In the genomic region with DNA sequence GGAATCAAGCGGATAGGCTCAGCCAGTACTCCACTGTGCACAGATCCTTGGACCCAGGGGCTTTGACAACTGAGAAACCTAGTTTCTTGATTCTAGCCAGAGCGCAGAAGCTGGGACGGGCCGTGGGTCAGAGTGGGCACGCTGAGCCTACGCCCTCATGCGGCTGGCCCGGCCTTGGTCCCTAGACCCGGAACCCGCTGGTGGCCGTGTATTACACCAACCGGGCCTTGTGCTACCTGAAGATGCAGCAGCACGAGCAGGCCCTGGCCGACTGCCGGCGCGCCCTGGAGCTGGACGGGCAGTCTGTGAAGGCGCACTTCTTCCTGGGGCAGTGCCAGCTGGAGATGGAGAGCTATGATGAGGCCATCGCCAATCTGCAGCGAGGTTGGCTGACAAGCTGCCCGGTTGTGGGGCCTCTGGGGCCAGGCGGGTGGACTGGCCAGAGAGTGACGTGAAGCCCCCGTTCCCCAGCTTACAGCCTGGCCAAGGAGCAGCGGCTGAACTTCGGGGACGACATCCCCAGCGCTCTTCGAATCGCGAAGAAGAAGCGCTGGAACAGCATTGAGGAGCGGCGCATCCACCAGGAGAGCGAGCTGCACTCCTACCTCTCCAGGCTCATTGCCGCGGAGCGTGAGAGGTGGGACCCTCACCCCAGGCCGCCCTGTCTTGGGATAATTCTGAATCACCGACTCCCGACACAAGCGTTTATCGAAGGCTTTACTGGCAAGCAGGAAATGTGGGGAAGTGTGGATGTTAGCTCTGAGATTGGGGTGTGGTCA, we compare ENCODE assay signal across 6 cellular contexts. TPM values are rescaled to one million over a fixed set of nuclear protein-coding genes. Genes with fewer than 3 reads are reported as not detected.
DNase-seq lines count a peak whose midpoint lies in the region; ATAC-seq and TF ChIP-seq lines count a peak whose summit lies in the region.

No MANE protein-coding gene starts in this region.

- 30% methylated on average over 16 of the region's 44 CpGs for WGBS in right lobe of liver (ENCODE audit: insufficient coverage, low coverage, low lambda C conversion rate, missing lambda C conversion rate)

- no peaks in the 10 kb centered on the region for H3K9me3 ChIP-seq in right lobe of liver

- CTCF ChIA-PET in activated CD4-positive, alpha-beta memory T cell treated with anti-CD3 and anti-CD28 coated beads, Interleukin-2, amount 10 ng/mL, durations not matched to agents 7 days and 5 days (lab: Charles Lee): interaction anchor here (1.0 to 2.1 kb wide), 6 partner anchors 13 to 33 kb away, joined by 3 to 8 read pairs (median 4); partner anchors contain the start of gene RHOT2

- H3K4me1 Mint-ChIP-seq in T-helper 1 cell treated with Interleukin-12 subunit alpha and Interleukin-12 subunit beta and Interleukin-4 antibody, amounts not matched to agents 30 μg/mL and 1 μg/mL, for 36 hours (ENCODE audit: low read depth): peaks cover 13% of the 10 kb centered on the region
- H3K4me1 Mint-ChIP-seq in activated CD4-positive, alpha-beta memory T cell treated with anti-CD3 and anti-CD28 coated beads, Interleukin-2, amount 10 ng/mL, durations not matched to agents 7 days and 5 days: peaks cover 51% of the 10 kb centered on the region

- H3K27ac ChIP-seq in right lobe of liver: peak overlapping the region in 2 of 3 donors; percentile 71 to 86

- H3K4me1 ChIP-seq in right lobe of liver: peaks cover 0 to 41% (median 13%) of the 10 kb centered on the region in 4 donors

- ATAC-seq in right lobe of liver: no peak
- ATAC-seq in GM18870 (IDR thresholded peaks at IDR 0.05; ENCODE audit: unreplicated experiment): no peak

- TF ChIP-seq POLR2A in right lobe of liver (IDR thresholded peaks at IDR 0.05): no peak

- no peaks in the 10 kb centered on the region for H3K9me3 Mint-ChIP-seq in T-helper 1 cell treated with Interleukin-12 subunit alpha and Interleukin-12 subunit beta and Interleukin-4 antibody, amounts not matched to agents 30 μg/mL and 1 μg/mL, for 36 hours
- no peaks in the 10 kb centered on the region for H3K9me3 Mint-ChIP-seq in activated CD4-positive, alpha-beta memory T cell treated with anti-CD3 and anti-CD28 coated beads, Interleukin-2, amount 10 ng/mL, durations not matched to agents 7 days and 5 days

- TF ChIP-seq CTCF in right lobe of liver (IDR thresholded peaks at IDR 0.05): peak in 1 of 4 donors; percentile 19

- H3K27me3 ChIP-seq in right lobe of liver: no peaks in the 10 kb centered on the region

- peak overlapping the region; percentile 62 to 77 (median 67) for H3K4me3 ChIP-seq in right lobe of liver

- intact Hi-C loops in right lobe of liver (cut with DNase I): no loop called here

- POLR2A ChIA-PET in activated CD4-positive, alpha-beta memory T cell treated with anti-CD3 and anti-CD28 coated beads, Interleukin-2, amount 10 ng/mL, durations not matched to agents 7 days and 5 days (lab: Charles Lee): interaction anchor here (0.6 to 4.9 kb wide), 11 partner anchors 9 to 1284 kb away, joined by 3 to 35 read pairs (median 4); partner anchors contain the start of genes METTL26, RHOT2, RPS2 and WDR24

- H3K36me3 ChIP-seq in right lobe of liver: peaks cover 0 to 14% (median 7%) of the 10 kb centered on the region in 4 donors

- H3K27ac Mint-ChIP-seq in T-helper 1 cell treated with Interleukin-12 subunit alpha and Interleukin-12 subunit beta and Interleukin-4 antibody, amounts not matched to agents 30 μg/mL and 1 μg/mL, for 36 hours: no peak overlapping the region
- H3K27ac Mint-ChIP-seq in activated CD4-positive, alpha-beta memory T cell treated with anti-CD3 and anti-CD28 coated beads, Interleukin-2, amount 10 ng/mL, durations not matched to agents 7 days and 5 days: peak overlapping the region; percentile 62

- peaks cover 9% of the 10 kb centered on the region for H3K36me3 Mint-ChIP-seq in T-helper 1 cell treated with Interleukin-12 subunit alpha and Interleukin-12 subunit beta and Interleukin-4 antibody, amounts not matched to agents 30 μg/mL and 1 μg/mL, for 36 hours (ENCODE audit: low read depth)
- H3K36me3 Mint-ChIP-seq in activated CD4-positive, alpha-beta memory T cell treated with anti-CD3 and anti-CD28 coated beads, Interleukin-2, amount 10 ng/mL, durations not matched to agents 7 days and 5 days (ENCODE audit: low read depth): peaks cover 24% of the 10 kb centered on the region

- peak overlapping the region; percentile 73 for H3K4me3 Mint-ChIP-seq in T-helper 1 cell treated with Interleukin-12 subunit alpha and Interleukin-12 subunit beta and Interleukin-4 antibody, amounts not matched to agents 30 μg/mL and 1 μg/mL, for 36 hours
- peak overlapping the region; percentile 81 for H3K4me3 Mint-ChIP-seq in activated CD4-positive, alpha-beta memory T cell treated with anti-CD3 and anti-CD28 coated beads, Interleukin-2, amount 10 ng/mL, durations not matched to agents 7 days and 5 days

- no peaks in the 10 kb centered on the region for H3K27me3 Mint-ChIP-seq in T-helper 1 cell treated with Interleukin-12 subunit alpha and Interleukin-12 subunit beta and Interleukin-4 antibody, amounts not matched to agents 30 μg/mL and 1 μg/mL, for 36 hours (ENCODE audit: low read depth)
- no peaks in the 10 kb centered on the region for H3K27me3 Mint-ChIP-seq in activated CD4-positive, alpha-beta memory T cell treated with anti-CD3 and anti-CD28 coated beads, Interleukin-2, amount 10 ng/mL, durations not matched to agents 7 days and 5 days

- DNase-seq in T-helper 1 cell: no peak
- DNase-seq in activated CD4-positive, alpha-beta memory T cell treated with anti-CD3 and anti-CD28 coated beads, Interleukin-2, amount 10 ng/mL, durations not matched to agents 7 days and 5 days: no peak
- DNase-seq in right lobe of liver: peak in 2 of 3 donors; percentile 75 to 76
- DNase-seq in NCI-H1436 treated with DMSO at 0.1 percent for 48 hours (lab: John Stamatoyannopoulos, UW): no peak

RNA-seq across cellular contexts. Expression of gene STUB1, which starts 0.9 kb away (rescaled TPM):
- 10 to 100 TPM; 63.9 to 78.3 TPM for total RNA-seq in activated CD4-positive, alpha-beta memory T cell treated with anti-CD3 and anti-CD28 coated beads, Interleukin-2, amount 10 ng/mL, durations not matched to agents 7 days and 5 days
- 10 to 100 TPM; 37.3 to 69.6 (median 54.3) TPM for total RNA-seq in right lobe of liver

RNA-seq across cellular contexts. Expression of gene JMJD8, which starts 3.0 kb away (rescaled TPM):
- 10 to 100 TPM; 27.1 to 27.2 TPM for total RNA-seq in activated CD4-positive, alpha-beta memory T cell treated with anti-CD3 and anti-CD28 coated beads, Interleukin-2, amount 10 ng/mL, durations not matched to agents 7 days and 5 days
- 10 to 100 TPM; 26.9 to 68.1 (median 36.9) TPM for total RNA-seq in right lobe of liver

RNA-seq across cellular contexts. Expression of gene RHBDL1, which starts 5.7 kb away (rescaled TPM):
- total RNA-seq in activated CD4-positive, alpha-beta memory T cell treated with anti-CD3 and anti-CD28 coated beads, Interleukin-2, amount 10 ng/mL, durations not matched to agents 7 days and 5 days: 1 to 10 TPM; 1.5 TPM
- total RNA-seq in right lobe of liver: 1 to 10 TPM in 1 of 6 experiments, under 1 TPM in 5; 0.37 to 1.1 (median 0.60) TPM

RNA-seq across cellular contexts. Expression of gene WDR24, which starts 9.0 kb away (rescaled TPM):
- total RNA-seq in activated CD4-positive, alpha-beta memory T cell treated with anti-CD3 and anti-CD28 coated beads, Interleukin-2, amount 10 ng/mL, durations not matched to agents 7 days and 5 days: 10 to 100 TPM; 18.1 to 18.7 TPM
- 10 to 100 TPM in 1 of 6 experiments, 1 to 10 TPM in 5; 5.5 to 11.7 (median 9.7) TPM for total RNA-seq in right lobe of liver

RNA-seq across cellular contexts. Expression of gene RHOT2, which starts 13.2 kb away (rescaled TPM):
- total RNA-seq in activated CD4-positive, alpha-beta memory T cell treated with anti-CD3 and anti-CD28 coated beads, Interleukin-2, amount 10 ng/mL, durations not matched to agents 7 days and 5 days: 100 to 1,000 TPM; 140 to 141 TPM
- total RNA-seq in right lobe of liver: 10 to 100 TPM; 28.5 to 44.8 (median 40.3) TPM

Comparison
In these comparisons a context has a peak if more than half of its experiments do, and no peak if none do; other contexts are left out.
1. DNase-seq: peak in right lobe of liver (2 of 3); none in T-helper 1 cell (0 of 5), activated CD4-positive, alpha-beta memory T cell treated with anti-CD3 and anti-CD28 coated beads, Interleukin-2, amount 10 ng/mL, durations not matched to agents 7 days and 5 days (single experiment) and NCI-H1436 treated with DMSO at 0.1 percent for 48 hours (single experiment).